In genomic region chr17:18260332-18261145, GRCh38 we compare ENCODE assay signal across 8 cellular contexts. TPM values are rescaled to one million over a fixed set of nuclear protein-coding genes. Genes with fewer than 3 reads are reported as not detected.
DNase-seq lines count a peak whose midpoint lies in the region; ATAC-seq and TF ChIP-seq lines count a peak whose summit lies in the region.

Gene MIEF2, plus strand, starts transcription at chr17:18260662. Its CDS starts 2,059 bp downstream, at chr17:18262721.

- no peaks in the 10 kb centered on the region for H3K27me3 Mint-ChIP-seq in naive thymus-derived CD8-positive, alpha-beta T cell
- no peaks in the 10 kb centered on the region for H3K27me3 Mint-ChIP-seq in stimulated activated naive B cell treated with anti-CD40 and anti-IgM and Interleukin-4, amounts not matched to agents 10 μg/mL and 1 μg/mL and 100 μg/mL, for 72 hours

- H3K4me3 ChIP-seq in fibroblast of mammary gland (ENCODE audit: control insufficient read depth, low read depth, low read length) = peak within 1 kb of the TSS; percentile 76

- no peak for TF ChIP-seq CTCF in fibroblast of mammary gland (conservative IDR thresholded peaks at IDR 0.05; ENCODE audit: control insufficient read depth, insufficient read depth, low read depth, low read length)

- peak; percentile 77 for ATAC-seq in GM21786 (IDR thresholded peaks at IDR 0.05; ENCODE audit: unreplicated experiment)
- ATAC-seq in naive thymus-derived CD8-positive, alpha-beta T cell = peak; percentile 87 to 91
- peak; percentile 85 to 87 for ATAC-seq in stimulated activated naive B cell treated with anti-CD40 and anti-IgM and Interleukin-4, amounts not matched to agents 10 μg/mL and 1 μg/mL and 100 μg/mL, for 72 hours (replicated peaks)

- no peaks in the 10 kb centered on the region for H3K9me3 Mint-ChIP-seq in naive thymus-derived CD8-positive, alpha-beta T cell
- H3K9me3 Mint-ChIP-seq in stimulated activated naive B cell treated with anti-CD40 and anti-IgM and Interleukin-4, amounts not matched to agents 10 μg/mL and 1 μg/mL and 100 μg/mL, for 72 hours = no peaks in the 10 kb centered on the region

- DNase-seq in DMS79 treated with DMSO at 0.1 percent for 48 hours (lab: John Stamatoyannopoulos, UW) = peak; percentile 80
- peak; percentile 95 for DNase-seq in RKO (ENCODE audit: low spot score)
- peak; percentile 85 to 86 for DNase-seq in activated T-helper 1 cell treated with anti-CD3 and anti-CD28 coated beads, Interleukin-2, amount 50 U/mL, for 16 hours (ENCODE audit: low read depth in 1 of 2, low spot score in 1 of 2)
- DNase-seq in fibroblast of mammary gland (ENCODE audit: low read depth) = peak; percentile 89
- DNase-seq in naive thymus-derived CD8-positive, alpha-beta T cell = peak; percentile 87 to 96 (median 92)
- peak; percentile 89 for DNase-seq in stimulated activated naive B cell treated with anti-CD40 and anti-IgM and Interleukin-4, amounts not matched to agents 10 μg/mL and 1 μg/mL and 100 μg/mL, for 72 hours

- H3K36me3 ChIP-seq in KOPT-K1 (ENCODE audit: insufficient read depth, low read length) = peaks cover 32% of the 10 kb centered on the region

- H3K27ac Mint-ChIP-seq in naive thymus-derived CD8-positive, alpha-beta T cell = peak within 1 kb of the TSS; percentile 79 to 95 (median 92)
- peak within 1 kb of the TSS; percentile 91 for H3K27ac Mint-ChIP-seq in stimulated activated naive B cell treated with anti-CD40 and anti-IgM and Interleukin-4, amounts not matched to agents 10 μg/mL and 1 μg/mL and 100 μg/mL, for 72 hours

- peaks cover 0 to 18% (median 3%) of the 10 kb centered on the region in 3 donors for H3K36me3 Mint-ChIP-seq in naive thymus-derived CD8-positive, alpha-beta T cell
- H3K36me3 Mint-ChIP-seq in stimulated activated naive B cell treated with anti-CD40 and anti-IgM and Interleukin-4, amounts not matched to agents 10 μg/mL and 1 μg/mL and 100 μg/mL, for 72 hours = peaks cover 12% of the 10 kb centered on the region in 2 donors

- peak within 1 kb of the TSS; percentile 76 to 88 (median 84) for H3K4me3 Mint-ChIP-seq in naive thymus-derived CD8-positive, alpha-beta T cell
- peak within 1 kb of the TSS; percentile 84 to 90 for H3K4me3 Mint-ChIP-seq in stimulated activated naive B cell treated with anti-CD40 and anti-IgM and Interleukin-4, amounts not matched to agents 10 μg/mL and 1 μg/mL and 100 μg/mL, for 72 hours

- POLR2A ChIA-PET in naive thymus-derived CD8-positive, alpha-beta T cell (lab: Charles Lee) = interaction anchor here (0.6 to 4.1 kb wide), 5 partner anchors 9 to 154 kb away, joined by 4 to 20 read pairs (median 6); partner anchors contain the start of genes ALKBH5, LLGL1, SMCR8 and TOP3A

- peaks cover 18 to 56% (median 52%) of the 10 kb centered on the region in 4 donors for H3K4me1 Mint-ChIP-seq in naive thymus-derived CD8-positive, alpha-beta T cell
- peaks cover 26 to 57% of the 10 kb centered on the region in 2 donors for H3K4me1 Mint-ChIP-seq in stimulated activated naive B cell treated with anti-CD40 and anti-IgM and Interleukin-4, amounts not matched to agents 10 μg/mL and 1 μg/mL and 100 μg/mL, for 72 hours

- H3K9me3 ChIP-seq in KOPT-K1 (ENCODE audit: insufficient read depth, low read length, poor library complexity, severe bottlenecking) = no peaks in the 10 kb centered on the region

- H3K27ac ChIP-seq in KOPT-K1 (ENCODE audit: low read depth, low read length, poor library complexity, severe bottlenecking) = peak within 1 kb of the TSS; percentile 71

RNA-seq across cellular contexts. Expression of gene MIEF2, which starts in this region (rescaled TPM):
- 10 to 100 TPM; 16.7 to 17.4 TPM for total RNA-seq in naive thymus-derived CD8-positive, alpha-beta T cell
- polyA plus RNA-seq in naive thymus-derived CD8-positive, alpha-beta T cell = 10 to 100 TPM; 10.7 to 14.4 (median 10.8) TPM

Comparison
In these comparisons a context has a peak if more than half of its experiments do, and no peak if none do; other contexts are left out.
1. Peak in every context shown above with its lines: DNase-seq, ATAC-seq, H3K4me3 ChIP-seq and H3K27ac ChIP-seq.